Comparison of ENCODE assay signal across 28 cellular contexts in genomic region chr13:109995578-109995977, GRCh38.
"Had no signal": no experiment of that assay in that cellular context is flagged by ENCODE, and none has a peak within 500 bp of the region (broad histone marks: within the 10 kb centered on the region; RNA-seq: fewer than 3 reads in every experiment).

No MANE protein-coding gene starts in this region.

- H3K27me3 ChIP-seq: suprapubic skin, testis, thyroid gland, tibial artery, tibial nerve, transverse colon, upper lobe of left lung, upper lobe of right lung, uterus, vagina had no signal

- H3K27me3 Mint-ChIP-seq: stimulated activated memory B cell treated with anti-CD40 and anti-IgM and Interleukin-4, amounts not matched to agents 10 μg/mL and 1 μg/mL and 100 μg/mL, for 72 hours; stimulated activated naive B cell treated with anti-CD40 and anti-IgM and Interleukin-4, amounts not matched to agents 10 μg/mL and 1 μg/mL and 100 μg/mL, for 72 hours; stimulated activated naive CD8-positive, alpha-beta T cell treated with anti-CD3 and anti-CD28 coated beads, Interleukin-15, Interleukin-2, amounts not matched to agents 100 ng/mL and 50 ng/mL, for 24 hours had no signal

- H3K4me3 ChIP-seq: stomach, suprapubic skin, testis, thoracic aorta, thyroid gland, tibial artery, tibial nerve, transverse colon, upper lobe of left lung, upper lobe of right lung, uterus, vagina had no signal

- FAIRE-seq: urothelium cell line had no signal

- H3K27ac ChIP-seq: stomach, suprapubic skin, testis, thoracic aorta, thyroid gland, tibial artery, tibial nerve, transverse colon, upper lobe of left lung, upper lobe of right lung, uterus, vagina had no signal

- H3K9me3 Mint-ChIP-seq: stimulated activated effector memory CD8-positive, alpha-beta T cell treated with anti-CD3 and anti-CD28 coated beads, Interleukin-12 subunit alpha, Interleukin-12 subunit beta, amount 100 ng/mL, for 72 hours; stimulated activated naive CD8-positive, alpha-beta T cell treated with anti-CD3 and anti-CD28 coated beads, Interleukin-15, amount 100 ng/mL, for 72 hours; stimulated activated naive CD8-positive, alpha-beta T cell treated with anti-CD3 and anti-CD28 coated beads, Interleukin-15, Interleukin-2, amounts not matched to agents 100 ng/mL and 50 ng/mL, for 24 hours had no signal

- ATAC-seq: stimulated activated effector memory CD8-positive, alpha-beta T cell treated with anti-CD3 and anti-CD28 coated beads, Interleukin-12 subunit alpha, Interleukin-12 subunit beta, amount 100 ng/mL, for 72 hours; stimulated activated memory B cell treated with anti-CD40 and anti-IgM and Interleukin-4, amounts not matched to agents 10 μg/mL and 1 μg/mL and 100 μg/mL, for 72 hours; stimulated activated naive B cell treated with anti-CD40 and anti-IgM and Interleukin-4, amounts not matched to agents 10 μg/mL and 1 μg/mL and 100 μg/mL, for 72 hours; stimulated activated naive CD8-positive, alpha-beta T cell treated with anti-CD3 and anti-CD28 coated beads, Interleukin-15, amount 100 ng/mL, for 72 hours; stimulated activated naive CD8-positive, alpha-beta T cell treated with anti-CD3 and anti-CD28 coated beads, Interleukin-15, Interleukin-2, amounts not matched to agents 100 U/mL and 50 U/mL, for 24 hours; upper lobe of right lung had no signal

- H3K4me1 ChIP-seq: suprapubic skin, testis, transverse colon, upper lobe of left lung, upper lobe of right lung, uterus, vagina had no signal

- H3K27ac Mint-ChIP-seq: stimulated activated effector memory CD8-positive, alpha-beta T cell treated with anti-CD3 and anti-CD28 coated beads, Interleukin-12 subunit alpha, Interleukin-12 subunit beta, amount 100 ng/mL, for 72 hours; stimulated activated memory B cell treated with anti-CD40 and anti-IgM and Interleukin-4, amounts not matched to agents 10 μg/mL and 1 μg/mL and 100 μg/mL, for 72 hours; stimulated activated naive B cell treated with anti-CD40 and anti-IgM and Interleukin-4, amounts not matched to agents 10 μg/mL and 1 μg/mL and 100 μg/mL, for 72 hours; stimulated activated naive CD8-positive, alpha-beta T cell treated with anti-CD3 and anti-CD28 coated beads, Interleukin-15, amount 100 ng/mL, for 72 hours; stimulated activated naive CD8-positive, alpha-beta T cell treated with anti-CD3 and anti-CD28 coated beads, Interleukin-15, Interleukin-2, amounts not matched to agents 100 ng/mL and 50 ng/mL, for 24 hours; type B pancreatic cell had no signal

- H3K36me3 ChIP-seq: stomach, suprapubic skin, thoracic aorta, thyroid gland, tibial artery, tibial nerve, transverse colon, upper lobe of left lung, upper lobe of right lung, uterus, vagina had no signal

- H3K4me3 Mint-ChIP-seq: stimulated activated effector memory CD8-positive, alpha-beta T cell treated with anti-CD3 and anti-CD28 coated beads, Interleukin-12 subunit alpha, Interleukin-12 subunit beta, amount 100 ng/mL, for 72 hours; stimulated activated memory B cell treated with anti-CD40 and anti-IgM and Interleukin-4, amounts not matched to agents 10 μg/mL and 1 μg/mL and 100 μg/mL, for 72 hours; stimulated activated naive B cell treated with anti-CD40 and anti-IgM and Interleukin-4, amounts not matched to agents 10 μg/mL and 1 μg/mL and 100 μg/mL, for 72 hours; stimulated activated naive CD8-positive, alpha-beta T cell treated with anti-CD3 and anti-CD28 coated beads, Interleukin-15, amount 100 ng/mL, for 72 hours; stimulated activated naive CD8-positive, alpha-beta T cell treated with anti-CD3 and anti-CD28 coated beads, Interleukin-15, Interleukin-2, amounts not matched to agents 100 ng/mL and 50 ng/mL, for 24 hours; type B pancreatic cell had no signal

- H3K4me1 Mint-ChIP-seq: stimulated activated effector memory CD8-positive, alpha-beta T cell treated with anti-CD3 and anti-CD28 coated beads, Interleukin-12 subunit alpha, Interleukin-12 subunit beta, amount 100 ng/mL, for 72 hours; stimulated activated memory B cell treated with anti-CD40 and anti-IgM and Interleukin-4, amounts not matched to agents 10 μg/mL and 1 μg/mL and 100 μg/mL, for 72 hours; stimulated activated naive CD8-positive, alpha-beta T cell treated with anti-CD3 and anti-CD28 coated beads, Interleukin-15, amount 100 ng/mL, for 72 hours had no signal

- H3K36me3 Mint-ChIP-seq: stimulated activated effector memory CD8-positive, alpha-beta T cell treated with anti-CD3 and anti-CD28 coated beads, Interleukin-12 subunit alpha, Interleukin-12 subunit beta, amount 100 ng/mL, for 72 hours; stimulated activated memory B cell treated with anti-CD40 and anti-IgM and Interleukin-4, amounts not matched to agents 10 μg/mL and 1 μg/mL and 100 μg/mL, for 72 hours; stimulated activated naive B cell treated with anti-CD40 and anti-IgM and Interleukin-4, amounts not matched to agents 10 μg/mL and 1 μg/mL and 100 μg/mL, for 72 hours; type B pancreatic cell had no signal

- H3K9me3 ChIP-seq: stomach, suprapubic skin, testis, thoracic aorta, thyroid gland, tibial artery, tibial nerve, transverse colon, upper lobe of left lung, upper lobe of right lung, uterus, vagina had no signal

- DNase-seq: stimulated activated CD4-positive, alpha-beta T cell treated with anti-CD3 and anti-CD28 coated beads, Interleukin-2, amount 100 ng/mL, for 48 hours; stimulated activated CD4-positive, alpha-beta T cell treated with anti-CD3 and anti-CD28 coated beads, Interleukin-4, amount 100 ng/mL, for 1 hour; stimulated activated CD4-positive, alpha-beta T cell treated with anti-CD3 and anti-CD28 coated beads, Interleukin-4, amount 100 ng/mL, for 24 hours; stimulated activated CD4-positive, alpha-beta T cell treated with anti-CD3 and anti-CD28 coated beads, Interleukin-4, amount 100 ng/mL, for 4 hours; stimulated activated CD8-positive, alpha-beta memory T cell treated with anti-CD3 and anti-CD28 coated beads, Interleukin-4, amount 100 ng/mL, for 48 hours; stimulated activated naive B cell treated with anti-CD40 and anti-IgM and Interleukin-4, amounts not matched to agents 10 μg/mL and 1 μg/mL and 100 μg/mL, for 72 hours; stimulated activated naive CD4-positive, alpha-beta T cell; stimulated activated naive CD4-positive, alpha-beta T cell treated with Interleukin-2 at 50 U/mL for 16 hours; stimulated activated naive CD8-positive, alpha-beta T cell treated with anti-CD3 and anti-CD28 coated beads, Interleukin-15, amount 100 ng/mL, for 72 hours; stimulated activated naive CD8-positive, alpha-beta T cell treated with anti-CD3 and anti-CD28 coated beads, Interleukin-15, Interleukin-2, amounts not matched to agents 100 U/mL and 50 U/mL, for 24 hours; stomach; substantia nigra; testis; thyroid gland; tibial artery; transverse colon; upper lobe of left lung; upper lobe of right lung; uterus had no signal
